In the genomic region with DNA sequence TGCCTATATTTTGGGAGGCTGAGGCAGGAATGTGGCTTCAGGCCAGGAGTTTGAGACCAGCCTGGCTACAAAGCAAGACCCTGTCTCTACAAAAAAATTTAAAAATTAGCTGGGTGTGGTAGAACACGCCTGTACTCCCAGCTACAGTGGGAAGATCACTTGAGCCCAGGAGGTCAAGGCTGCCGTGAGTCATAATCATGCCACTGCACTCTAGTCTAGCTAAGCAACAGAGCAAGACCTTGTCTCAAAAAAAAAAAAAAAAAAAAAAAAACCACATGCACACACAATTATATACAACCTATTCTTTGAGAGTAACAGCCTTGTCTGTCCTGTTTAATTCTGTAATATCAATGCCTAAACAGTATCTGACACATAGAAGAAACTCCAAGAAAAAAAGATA, we compare ENCODE assay signal across 17 cellular contexts. TPM values are rescaled to one million over a fixed set of nuclear protein-coding genes. Genes with fewer than 3 reads are reported as not detected.
DNase-seq lines count a peak whose midpoint lies in the region; ATAC-seq, FAIRE-seq and TF ChIP-seq lines count a peak whose summit lies in the region.
"Had no signal": no experiment of that assay in that cellular context is flagged by ENCODE, and none has a peak within 500 bp of the region (broad histone marks: within the 10 kb centered on the region; RNA-seq: fewer than 3 reads in every experiment).

No MANE protein-coding gene starts in this region.

- no peak overlapping the region for H3K4me3 Mint-ChIP-seq in MCF 10A (ENCODE audit: unreplicated experiment)
- no peak overlapping the region for H3K4me3 Mint-ChIP-seq in astrocyte (ENCODE audit: unreplicated experiment)
- H3K4me3 Mint-ChIP-seq in type B pancreatic cell: no peak overlapping the region
- H3K4me3 Mint-ChIP-seq: CD8-positive, alpha-beta T cell; mesothelial cell of epicardium had no signal

- POLR2A ChIA-PET in MCF 10A (lab: Yijun Ruan, JAX): interaction anchor here (0.8 to 3.0 kb wide), 5 partner anchors 9 to 143 kb away, joined by 3 to 12 read pairs (median 5); a partner anchor contains a TSS

- no peaks in the 10 kb centered on the region for H3K27me3 Mint-ChIP-seq in MCF 10A (ENCODE audit: insufficient read depth, unreplicated experiment)
- no peaks in the 10 kb centered on the region for H3K27me3 Mint-ChIP-seq in astrocyte (ENCODE audit: low read depth, unreplicated experiment)
- H3K27me3 Mint-ChIP-seq in type B pancreatic cell: no peaks in the 10 kb centered on the region

- H3K79me2 ChIP-seq in astrocyte (ENCODE audit: insufficient read depth, low read length) (no peaks in the 10 kb centered on the region), smooth muscle cell (ENCODE audit: low read depth) (no peaks in the 10 kb centered on the region)

- H3K27ac Mint-ChIP-seq in MCF 10A (ENCODE audit: low read depth, unreplicated experiment): peak overlapping the region; percentile 61
- no peak overlapping the region for H3K27ac Mint-ChIP-seq in astrocyte (ENCODE audit: unreplicated experiment)
- H3K27ac Mint-ChIP-seq in type B pancreatic cell: peak overlapping the region; percentile 29
- H3K27ac Mint-ChIP-seq: CD8-positive, alpha-beta T cell; mesothelial cell of epicardium had no signal

- H3K4me1 ChIP-seq in breast epithelium (no peaks in the 10 kb centered on the region), astrocyte (ENCODE audit: insufficient read depth, low read length) (no peaks in the 10 kb centered on the region), foreskin keratinocyte (no peaks in the 10 kb centered on the region), smooth muscle cell (ENCODE audit: low read depth) (no peaks in the 10 kb centered on the region)
- H3K4me1 ChIP-seq: esophagus muscularis mucosa had no signal

- H3K27me3 ChIP-seq in breast epithelium (no peaks in the 10 kb centered on the region), astrocyte (ENCODE audit: insufficient read depth, low read length) (no peaks in the 10 kb centered on the region), foreskin keratinocyte (no peaks in the 10 kb centered on the region), smooth muscle cell (ENCODE audit: low read depth) (no peaks in the 10 kb centered on the region)
- H3K27me3 ChIP-seq: esophagus muscularis mucosa had no signal

- no peak overlapping the region for H3K27ac ChIP-seq in breast epithelium
- H3K27ac ChIP-seq in astrocyte (ENCODE audit: low read depth, low read length): no peak overlapping the region
- H3K27ac ChIP-seq in foreskin keratinocyte: no peak overlapping the region
- H3K27ac ChIP-seq in smooth muscle cell (ENCODE audit: low read depth): no peak overlapping the region
- H3K27ac ChIP-seq: 22Rv1, esophagus muscularis mucosa, WERI-Rb-1 had no signal

- H3K4me1 Mint-ChIP-seq in MCF 10A (ENCODE audit: insufficient read depth, unreplicated experiment): peaks cover 7% of the 10 kb centered on the region
- H3K4me1 Mint-ChIP-seq in astrocyte (ENCODE audit: low read depth, unreplicated experiment): peaks cover 4% of the 10 kb centered on the region
- H3K4me1 Mint-ChIP-seq in type B pancreatic cell (ENCODE audit: unreplicated experiment): no peaks in the 10 kb centered on the region
- H3K4me1 Mint-ChIP-seq: mesothelial cell of epicardium had no signal

- H3K9ac ChIP-seq in astrocyte (ENCODE audit: low read length): no peak overlapping the region
- no peak overlapping the region for H3K9ac ChIP-seq in smooth muscle cell (ENCODE audit: low read depth)

- DNase-seq in MCF 10A (ENCODE audit: unreplicated experiment) (peak; percentile 47), breast epithelium (ENCODE audit: low spot score in 2 of 2) (no peak), astrocyte (ENCODE audit: low read depth) (peak; percentile 42), foreskin keratinocyte (peak in 1 of 2 donors; percentile 49), type B pancreatic cell (ENCODE audit: extremely low spot score, unreplicated experiment) (no peak), DMS53 treated with DMSO at 0.1 percent for 48 hours (lab: John Stamatoyannopoulos, UW; ENCODE audit: unreplicated experiment) (no peak), smooth muscle cell (lab: John Stamatoyannopoulos, UW; ENCODE audit: unreplicated experiment) (no peak)
- DNase-seq: activated naive CD4-positive, alpha-beta T cell treated with anti-CD3 and anti-CD28 coated beads, Interleukin-2, amount 50 U/mL, for 16 hours; CD8-positive, alpha-beta T cell; NCI-H2171; stimulated activated CD4-positive, alpha-beta T cell treated with anti-CD3 and anti-CD28 coated beads, Interleukin-12 subunit alpha, Interleukin-12 subunit beta, amount 100 ng/mL, for 4 hours; WERI-Rb-1 had no signal

- no peaks in the 10 kb centered on the region for H3K9me3 ChIP-seq in breast epithelium
- H3K9me3 ChIP-seq in astrocyte (ENCODE audit: insufficient read depth, low read depth, low read length): no peaks in the 10 kb centered on the region
- no peaks in the 10 kb centered on the region for H3K9me3 ChIP-seq in smooth muscle cell (replicated peaks; ENCODE audit: low read depth)
- H3K9me3 ChIP-seq: esophagus muscularis mucosa had no signal

- intact Hi-C loops in MCF 10A (cut with micrococcal nuclease) (no loop called here), breast epithelium (cut with DNase I; ENCODE audit: low total_unique reads) (no loop called here)

- no peaks in the 10 kb centered on the region for H3F3A ChIP-seq in smooth muscle cell (ENCODE audit: low read depth)

- TF ChIP-seq POLR2A in breast epithelium (IDR thresholded peaks at IDR 0.05): no peak

- no peaks in the 10 kb centered on the region for H4K20me1 ChIP-seq in astrocyte (ENCODE audit: insufficient read depth, low read length)
- no peaks in the 10 kb centered on the region for H4K20me1 ChIP-seq in smooth muscle cell (ENCODE audit: low read depth)

- peak; percentile 28 for ATAC-seq in foreskin keratinocyte
- no peak for ATAC-seq in GM18858 (IDR thresholded peaks at IDR 0.05; ENCODE audit: unreplicated experiment)
- ATAC-seq: CD8-positive, alpha-beta T cell; HCT116 had no signal

- H3K4me2 ChIP-seq in astrocyte (ENCODE audit: low read length): no peak overlapping the region
- H3K4me2 ChIP-seq in smooth muscle cell: no peak overlapping the region

- TF ChIP-seq CTCF in MCF 10A (IDR thresholded peaks at IDR 0.05; ENCODE audit: unreplicated experiment): no peak
- no peak for TF ChIP-seq CTCF in breast epithelium (IDR thresholded peaks at IDR 0.05)
- no peak for TF ChIP-seq CTCF in astrocyte (IDR thresholded peaks at IDR 0.05; ENCODE audit: insufficient read depth, low read depth, low read length)
- TF ChIP-seq CTCF in foreskin keratinocyte (conservative IDR thresholded peaks at IDR 0.05): no peak
- TF ChIP-seq CTCF in type B pancreatic cell (conservative IDR thresholded peaks at IDR 0.05): no peak
- no peak for TF ChIP-seq CTCF in smooth muscle cell (IDR thresholded peaks at IDR 0.05; ENCODE audit: borderline replicate concordance, insufficient read depth, poor library complexity, severe bottlenecking)

- no TSS peak for BruUV-seq in MCF 10A (replicated peaks; lab: Mats Ljungman, UMichigan)

- peaks cover 79% of the 10 kb centered on the region for H3K36me3 Mint-ChIP-seq in MCF 10A (ENCODE audit: insufficient read depth, unreplicated experiment)
- H3K36me3 Mint-ChIP-seq in astrocyte (ENCODE audit: low read depth, unreplicated experiment): no peaks in the 10 kb centered on the region
- peaks cover 10% of the 10 kb centered on the region for H3K36me3 Mint-ChIP-seq in type B pancreatic cell

- H3K4me3 ChIP-seq in breast epithelium (no peak overlapping the region), astrocyte (ENCODE audit: insufficient read depth, low read depth, low read length) (no peak overlapping the region), smooth muscle cell (no peak overlapping the region)
- H3K4me3 ChIP-seq: esophagus muscularis mucosa had no signal

- no peak for FAIRE-seq in astrocyte (lab: Jason Lieb, UNC)

- CTCF ChIA-PET in MCF 10A (lab: Yijun Ruan, JAX): interaction anchor here (0.5 to 3.7 kb wide), 3 partner anchors 87 to 143 kb away, joined by 3 to 33 read pairs (median 3); no protein-coding TSS in a partner anchor

- 60% methylated on average over 2 of the region's 2 CpGs for WGBS in smooth muscle cell (ENCODE audit: low lambda C conversion rate)

- H3K36me3 ChIP-seq in breast epithelium (peaks cover 7% of the 10 kb centered on the region), astrocyte (ENCODE audit: insufficient read depth, low read length) (peaks cover 37% of the 10 kb centered on the region), smooth muscle cell (ENCODE audit: low read depth) (no peaks in the 10 kb centered on the region)

- H3K9me3 Mint-ChIP-seq in MCF 10A (ENCODE audit: unreplicated experiment): no peaks in the 10 kb centered on the region
- H3K9me3 Mint-ChIP-seq in astrocyte (ENCODE audit: unreplicated experiment): no peaks in the 10 kb centered on the region
- no peaks in the 10 kb centered on the region for H3K9me3 Mint-ChIP-seq in type B pancreatic cell
- H3K9me3 Mint-ChIP-seq: CD8-positive, alpha-beta T cell; mesothelial cell of epicardium had no signal

- H2AFZ ChIP-seq in astrocyte (ENCODE audit: low read depth, low read length): no peak overlapping the region
- H2AFZ ChIP-seq in smooth muscle cell (ENCODE audit: low read depth): no peak overlapping the region

RNA-seq across cellular contexts. Expression of a gene that starts 15.1 kb away (rescaled TPM):
- total RNA-seq in MCF 10A (2022) (15.8 and 16.2 TPM in 2 replicates), breast epithelium (10 to 100 TPM in 2 of 3 donors, 1 to 10 TPM in 1; 8.5 to 14.0 (median 10.5) TPM), astrocyte (13.7 and 16.0 TPM in 2 replicates), foreskin keratinocyte (23.1 and 25.4 TPM in 2 replicates), type B pancreatic cell (ENCODE audit: low replicate concordance) (13.9 and 20.7 TPM in 2 replicates), smooth muscle cell (12.5 and 13.1 TPM in 2 replicates)
- polyA plus RNA-seq in foreskin keratinocyte (5.2 and 7.2 TPM in 2 replicates), smooth muscle cell (3.8 and 4.3 TPM in 2 replicates)

RNA-seq across cellular contexts. Expression of a gene that starts 38.4 kb away (rescaled TPM):
- total RNA-seq in MCF 10A (2022) (44.0 and 50.3 TPM in 2 replicates), breast epithelium (10 to 100 TPM; 39.1 to 48.6 (median 43.6) TPM), astrocyte (81.8 and 85.0 TPM in 2 replicates), foreskin keratinocyte (63.8 and 67.8 TPM in 2 replicates), type B pancreatic cell (ENCODE audit: low replicate concordance) (73.2 and 75.3 TPM in 2 replicates), smooth muscle cell (93.1 and 101 TPM in 2 replicates)
- polyA plus RNA-seq in foreskin keratinocyte (80.7 and 83.4 TPM in 2 replicates), smooth muscle cell (136 and 139 TPM in 2 replicates)

RNA-seq across cellular contexts. Expression of a gene that starts 39.7 kb away (rescaled TPM):
- total RNA-seq in MCF 10A (2022): not detected in 2 replicates
- 1,000 to 10,000 TPM in 2 of 3 donors, 100 to 1,000 TPM in 1; 258 to 1,598 (median 1,157) TPM for total RNA-seq in breast epithelium
- 13.1 and 14.4 TPM in 2 replicates for total RNA-seq in astrocyte
- total RNA-seq in foreskin keratinocyte: 12.3 and 20.2 TPM in 2 replicates
- 9.8 and 15.6 TPM in 2 replicates for polyA plus RNA-seq in foreskin keratinocyte
- total RNA-seq in type B pancreatic cell (ENCODE audit: low replicate concordance): 79.1 and 95.1 TPM in 2 replicates
- 34.2 and 34.5 TPM in 2 replicates for total RNA-seq in smooth muscle cell
- 59.4 and 63.9 TPM in 2 replicates for polyA plus RNA-seq in smooth muscle cell

RNA-seq across cellular contexts. Expression of a gene that starts 54.6 kb away (rescaled TPM):
- not detected in 2 replicates for total RNA-seq in MCF 10A (2022)
- under 1 TPM in 2 of 3 donors, not detected in 1; 0.16 to 0.29 TPM for total RNA-seq in breast epithelium
- total RNA-seq in astrocyte: 0.10 TPM in 1 of 2 replicates, not detected in the other
- not detected in 2 replicates for total RNA-seq in foreskin keratinocyte
- not detected in 2 replicates for polyA plus RNA-seq in foreskin keratinocyte
- 0.48 TPM in 1 of 2 replicates, not detected in the other for total RNA-seq in type B pancreatic cell (ENCODE audit: low replicate concordance)
- total RNA-seq in smooth muscle cell: not detected in 2 replicates
- 0.08 TPM in 1 of 2 replicates, not detected in the other for polyA plus RNA-seq in smooth muscle cell

Comparison
In these comparisons a context has a peak if more than half of its experiments do, and no peak if none do; other contexts are left out.
1. DNase-seq: peak in MCF 10A (single experiment) and astrocyte (single experiment); none in breast epithelium (0 of 2), type B pancreatic cell (single experiment), DMS53 treated with DMSO at 0.1 percent for 48 hours (single experiment) and smooth muscle cell (single experiment).
2. RNA of a gene that starts 39.7 kb away (total RNA-seq): 258 to 1,598 TPM in breast epithelium, 79.1 to 95.1 TPM in type B pancreatic cell, 34.2 to 34.5 TPM in smooth muscle cell, 12.3 to 20.2 TPM in foreskin keratinocyte and 13.1 to 14.4 TPM in astrocyte; not detected in MCF 10A; every median in the first group is over 10 times any median in the second.